In genomic region chr10:3159160-3159559, GRCh38 we compare ENCODE assay signal across 22 cellular contexts.
"Had no signal": no experiment of that assay in that cellular context is flagged by ENCODE, and none has a peak within 500 bp of the region (broad histone marks: within the 10 kb centered on the region; RNA-seq: fewer than 3 reads in every experiment).

No MANE protein-coding gene starts in this region.

- H3K27ac ChIP-seq: cardiac muscle cell, foreskin keratinocyte, pancreas, psoas muscle, sigmoid colon, skin epidermis, testis, tibial nerve had no signal

- H3K9me3 ChIP-seq: pancreas, psoas muscle, sigmoid colon, testis, tibial nerve had no signal

- H3K27me3 ChIP-seq: cardiac muscle cell, foreskin keratinocyte, pancreas, sigmoid colon, testis, tibial nerve had no signal

- ATAC-seq: effector memory CD8-positive, alpha-beta T cell; foreskin keratinocyte; left lobe of liver; naive thymus-derived CD4-positive, alpha-beta T cell; pancreas; psoas muscle; stimulated activated naive B cell treated with anti-CD40 and anti-IgM and Interleukin-4, amounts not matched to agents 10 μg/mL and 1 μg/mL and 100 μg/mL, for 72 hours; stimulated activated naive CD8-positive, alpha-beta T cell treated with anti-CD3 and anti-CD28 coated beads, Interleukin-15, amount 100 ng/mL, for 72 hours had no signal

- H3K4me3 ChIP-seq: cardiac muscle cell, lung, pancreas, psoas muscle, sigmoid colon, skin epidermis, testis, tibial nerve had no signal

- H3K4me1 ChIP-seq: foreskin keratinocyte, pancreas, psoas muscle, sigmoid colon, testis, tibial nerve had no signal

- DNase-seq: cerebellar nuclear complex; effector memory CD8-positive, alpha-beta T cell; erythroblast; foreskin keratinocyte; hypothalamus; kidney glomerular epithelial cell; mesendoderm; naive thymus-derived CD4-positive, alpha-beta T cell; pancreas; psoas muscle; retina; sigmoid colon; stimulated activated CD4-positive, alpha-beta T cell treated with anti-CD3 and anti-CD28 coated beads, Interleukin-2, amount 100 ng/mL, for 24 hours; stimulated activated CD4-positive, alpha-beta T cell treated with anti-CD3 and anti-CD28 coated beads, Interleukin-4, amount 100 ng/mL, for 4 hours; stimulated activated naive B cell treated with anti-CD40 and anti-IgM and Interleukin-4, amounts not matched to agents 10 μg/mL and 1 μg/mL and 100 μg/mL, for 72 hours; stimulated activated naive CD8-positive, alpha-beta T cell treated with anti-CD3 and anti-CD28 coated beads, Interleukin-15, amount 100 ng/mL, for 72 hours; testis had no signal
